ENCODE assay signal across 24 cellular contexts in the genomic region with DNA sequence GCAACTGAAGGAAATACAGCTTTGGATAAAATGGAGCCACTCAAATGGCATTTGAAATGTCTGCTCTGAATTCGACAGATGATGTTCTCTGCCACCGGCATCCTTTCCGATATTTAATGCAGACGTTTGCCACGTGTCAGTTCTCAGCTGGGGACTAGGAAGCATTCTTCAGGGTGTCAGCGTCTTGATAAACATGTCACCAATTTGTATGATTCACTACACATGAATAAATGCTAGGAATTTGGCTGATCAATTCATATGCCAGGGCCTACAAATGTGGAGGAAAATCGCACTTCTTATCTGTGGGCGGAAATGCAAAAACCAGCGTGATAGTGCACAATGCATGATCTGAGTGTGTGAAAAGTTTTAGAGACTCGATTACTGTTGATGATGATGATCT.
DNase-seq lines count a peak whose midpoint lies in the region; ATAC-seq and TF ChIP-seq lines count a peak whose summit lies in the region.
"Had no signal": no experiment of that assay in that cellular context is flagged by ENCODE, and none has a peak within 500 bp of the region (broad histone marks: within the 10 kb centered on the region; RNA-seq: fewer than 3 reads in every experiment).

No MANE protein-coding gene starts in this region.

- no peaks in the 10 kb centered on the region for H3K79me1 ChIP-seq in mesendoderm (ENCODE audit: low read length)

- no peak overlapping the region for H4K8ac ChIP-seq in mesendoderm (ENCODE audit: low read depth, low read length)

- peak; percentile 40 for ATAC-seq in stimulated activated effector memory CD8-positive, alpha-beta T cell treated with anti-CD3 and anti-CD28 coated beads, Interleukin-12 subunit alpha, Interleukin-12 subunit beta, amount 100 ng/mL, for 72 hours
- ATAC-seq in activated CD8-positive, alpha-beta T cell treated with anti-CD3 and anti-CD28 coated beads, Interleukin-2, amount 10 ng/mL, durations not matched to agents 7 days and 5 days = no peak
- ATAC-seq in GM18519 (IDR thresholded peaks at IDR 0.05; ENCODE audit: low FRiP score, unreplicated experiment) = no peak
- ATAC-seq: A549; CD8-positive, alpha-beta T cell; GM12878 had no signal

- no peaks in the 10 kb centered on the region for H3K36me3 ChIP-seq in mesendoderm (ENCODE audit: control insufficient read depth, insufficient read depth, low read length)
- H3K36me3 ChIP-seq: BLaER1 had no signal

- no peak overlapping the region for H2BK15ac ChIP-seq in mesendoderm (replicated peaks; ENCODE audit: low read depth)

- no peak overlapping the region for H3K4me3 ChIP-seq in mesendoderm (ENCODE audit: low read length)
- H3K4me3 ChIP-seq: A549, BLaER1, GM12878, GM23248 had no signal

- H3K18ac ChIP-seq in mesendoderm (ENCODE audit: low read length) = no peak overlapping the region

- no peak overlapping the region for H2BK5ac ChIP-seq in mesendoderm (ENCODE audit: low read length)

- H3K4me1 Mint-ChIP-seq in brain = peaks cover 47% of the 10 kb centered on the region
- H3K4me1 Mint-ChIP-seq in stimulated activated effector memory CD8-positive, alpha-beta T cell treated with anti-CD3 and anti-CD28 coated beads, Interleukin-12 subunit alpha, Interleukin-12 subunit beta, amount 100 ng/mL, for 72 hours = no peaks in the 10 kb centered on the region
- no peaks in the 10 kb centered on the region for H3K4me1 Mint-ChIP-seq in activated CD8-positive, alpha-beta T cell treated with anti-CD3 and anti-CD28 coated beads, Interleukin-2, amount 10 ng/mL, durations not matched to agents 7 days and 5 days (ENCODE audit: low read depth)
- H3K4me1 Mint-ChIP-seq: B cell; CD4-positive, CD25-positive, alpha-beta regulatory T cell had no signal

- H3K27me3 Mint-ChIP-seq in brain = no peaks in the 10 kb centered on the region
- H3K27me3 Mint-ChIP-seq in activated CD8-positive, alpha-beta T cell treated with anti-CD3 and anti-CD28 coated beads, Interleukin-2, amount 10 ng/mL, durations not matched to agents 7 days and 5 days (ENCODE audit: low read depth) = peaks cover 7% of the 10 kb centered on the region
- H3K27me3 Mint-ChIP-seq: CD4-positive, CD25-positive, alpha-beta regulatory T cell had no signal

- H3K79me2 ChIP-seq in mesendoderm (ENCODE audit: control insufficient read depth, insufficient read depth, low read length) = no peaks in the 10 kb centered on the region

- no peak overlapping the region for H4K5ac ChIP-seq in mesendoderm (ENCODE audit: low read length)

- H3K56ac ChIP-seq in mesendoderm (ENCODE audit: low read length) = no peak overlapping the region

- POLR2A ChIA-PET in activated CD8-positive, alpha-beta T cell treated with anti-CD3 and anti-CD28 coated beads, Interleukin-2, amount 10 ng/mL, durations not matched to agents 7 days and 5 days (lab: Charles Lee) = no interaction called here

- H3K4me3 Mint-ChIP-seq in brain = peak overlapping the region in 2 of 5 experiments; percentile 5 to 56
- no peak overlapping the region for H3K4me3 Mint-ChIP-seq in stimulated activated effector memory CD8-positive, alpha-beta T cell treated with anti-CD3 and anti-CD28 coated beads, Interleukin-12 subunit alpha, Interleukin-12 subunit beta, amount 100 ng/mL, for 72 hours
- H3K4me3 Mint-ChIP-seq in activated CD8-positive, alpha-beta T cell treated with anti-CD3 and anti-CD28 coated beads, Interleukin-2, amount 10 ng/mL, durations not matched to agents 7 days and 5 days = no peak overlapping the region
- H3K4me3 Mint-ChIP-seq: B cell; CD4-positive, CD25-positive, alpha-beta regulatory T cell; CD8-positive, alpha-beta T cell had no signal

- H3K27me3 ChIP-seq in mesendoderm (ENCODE audit: insufficient read depth, low read length, poor library complexity) = no peaks in the 10 kb centered on the region
- H3K27me3 ChIP-seq: BLaER1 had no signal

- H3K27ac Mint-ChIP-seq in brain = peak overlapping the region in 3 of 5 experiments; percentile 12 to 74 (median 47)
- H3K27ac Mint-ChIP-seq in stimulated activated effector memory CD8-positive, alpha-beta T cell treated with anti-CD3 and anti-CD28 coated beads, Interleukin-12 subunit alpha, Interleukin-12 subunit beta, amount 100 ng/mL, for 72 hours = no peak overlapping the region
- H3K27ac Mint-ChIP-seq in activated CD8-positive, alpha-beta T cell treated with anti-CD3 and anti-CD28 coated beads, Interleukin-2, amount 10 ng/mL, durations not matched to agents 7 days and 5 days = no peak overlapping the region
- H3K27ac Mint-ChIP-seq: B cell; CD4-positive, CD25-positive, alpha-beta regulatory T cell; CD8-positive, alpha-beta T cell had no signal

- H3K23ac ChIP-seq in mesendoderm (ENCODE audit: low read length) = no peak overlapping the region

- DNase-seq in Ammon's horn (ENCODE audit: low spot score) (peak; percentile 27), mesendoderm (peak; percentile 6), NCI-H748 treated with DMSO at 0.1 percent for 48 hours (lab: John Stamatoyannopoulos, UW) (no peak), NCI-H82 (lab: John Stamatoyannopoulos, UW) (no peak)
- DNase-seq in stimulated activated effector memory CD8-positive, alpha-beta T cell treated with anti-CD3 and anti-CD28 coated beads, Interleukin-12 subunit alpha, Interleukin-12 subunit beta, amount 100 ng/mL, for 72 hours (ENCODE audit: low spot score in 2 of 2) = no peak
- DNase-seq in activated CD8-positive, alpha-beta T cell treated with anti-CD3 and anti-CD28 coated beads, Interleukin-2, amount 10 ng/mL, durations not matched to agents 7 days and 5 days = no peak
- DNase-seq: 8988T; Caco-2; CD4-positive, CD25-positive, alpha-beta regulatory T cell; CD8-positive, alpha-beta T cell; DMS153; DMS79; EL; GDM1; GM23248; H7; HCEC 1CT had no signal

- TF ChIP-seq CTCF in brain (conservative IDR thresholded peaks at IDR 0.05) = no peak

- H3K4me1 ChIP-seq in mesendoderm (ENCODE audit: control insufficient read depth, low read depth, low read length) = no peaks in the 10 kb centered on the region
- H3K4me1 ChIP-seq: A549, BLaER1, Caco-2 had no signal

- H3K27ac ChIP-seq in mesendoderm (ENCODE audit: low read depth, low read length) = no peak overlapping the region
- H3K27ac ChIP-seq: A549, BLaER1, C4-2B, GM23248 had no signal

- H2BK120ac ChIP-seq in mesendoderm (ENCODE audit: low read depth, low read length) = no peak overlapping the region

- H3K4me2 ChIP-seq in mesendoderm (ENCODE audit: low read length) = no peak overlapping the region
- H3K4me2 ChIP-seq: A549, BLaER1 had no signal

- no peaks in the 10 kb centered on the region for H3K9me3 Mint-ChIP-seq in brain
- H3K9me3 Mint-ChIP-seq in stimulated activated effector memory CD8-positive, alpha-beta T cell treated with anti-CD3 and anti-CD28 coated beads, Interleukin-12 subunit alpha, Interleukin-12 subunit beta, amount 100 ng/mL, for 72 hours = peaks cover 3% of the 10 kb centered on the region
- no peaks in the 10 kb centered on the region for H3K9me3 Mint-ChIP-seq in activated CD8-positive, alpha-beta T cell treated with anti-CD3 and anti-CD28 coated beads, Interleukin-2, amount 10 ng/mL, durations not matched to agents 7 days and 5 days (ENCODE audit: insufficient read depth)
- H3K9me3 Mint-ChIP-seq: CD8-positive, alpha-beta T cell had no signal

- H3K9ac ChIP-seq in mesendoderm (ENCODE audit: low read length) = no peak overlapping the region
- H3K9ac ChIP-seq: BLaER1, GM23248 had no signal

- H2AK5ac ChIP-seq in mesendoderm (ENCODE audit: low read length) = no peak overlapping the region

- no peaks in the 10 kb centered on the region for H3K36me3 Mint-ChIP-seq in brain
- H3K36me3 Mint-ChIP-seq in stimulated activated effector memory CD8-positive, alpha-beta T cell treated with anti-CD3 and anti-CD28 coated beads, Interleukin-12 subunit alpha, Interleukin-12 subunit beta, amount 100 ng/mL, for 72 hours = no peaks in the 10 kb centered on the region
- no peaks in the 10 kb centered on the region for H3K36me3 Mint-ChIP-seq in activated CD8-positive, alpha-beta T cell treated with anti-CD3 and anti-CD28 coated beads, Interleukin-2, amount 10 ng/mL, durations not matched to agents 7 days and 5 days (ENCODE audit: low read depth)
- H3K36me3 Mint-ChIP-seq: CD4-positive, CD25-positive, alpha-beta regulatory T cell; CD8-positive, alpha-beta T cell had no signal

- WGBS in mesendoderm (ENCODE audit: extremely low coverage, insufficient coverage, low lambda C conversion rate) = no CpG with 5 or more reads among the region's 10 CpGs

- CTCF ChIA-PET in activated CD8-positive, alpha-beta T cell treated with anti-CD3 and anti-CD28 coated beads, Interleukin-2, amount 10 ng/mL, durations not matched to agents 7 days and 5 days (lab: Charles Lee) = no interaction called here

- H3K4ac ChIP-seq in mesendoderm (ENCODE audit: low read depth, low read length) = no peak overlapping the region

Comparison
In these comparisons a context has a peak if more than half of its experiments do, and no peak if none do; other contexts are left out.
1. DNase-seq: peak in Ammon's horn (single experiment) and mesendoderm (single experiment); none in stimulated activated effector memory CD8-positive, alpha-beta T cell treated with anti-CD3 and anti-CD28 coated beads, Interleukin-12 subunit alpha, Interleukin-12 subunit beta, amount 100 ng/mL, for 72 hours (0 of 2), NCI-H748 treated with DMSO at 0.1 percent for 48 hours (single experiment), activated CD8-positive, alpha-beta T cell treated with anti-CD3 and anti-CD28 coated beads, Interleukin-2, amount 10 ng/mL, durations not matched to agents 7 days and 5 days (single experiment) and NCI-H82 (single experiment).
2. H3K27ac Mint-ChIP-seq: peak in brain (3 of 5); none in stimulated activated effector memory CD8-positive, alpha-beta T cell treated with anti-CD3 and anti-CD28 coated beads, Interleukin-12 subunit alpha, Interleukin-12 subunit beta, amount 100 ng/mL, for 72 hours (single experiment) and activated CD8-positive, alpha-beta T cell treated with anti-CD3 and anti-CD28 coated beads, Interleukin-2, amount 10 ng/mL, durations not matched to agents 7 days and 5 days (single experiment).